Comparison of ENCODE assay signal across 19 cellular contexts in genomic region chr4:139207247-139207646, GRCh38. TPM values are rescaled to one million over a fixed set of nuclear protein-coding genes. Genes with fewer than 3 reads are reported as not detected.
DNase-seq lines count a peak whose midpoint lies in the region; ATAC-seq, FAIRE-seq and TF ChIP-seq lines count a peak whose summit lies in the region.
"Had no signal": no experiment of that assay in that cellular context is flagged by ENCODE, and none has a peak within 500 bp of the region (broad histone marks: within the 10 kb centered on the region; RNA-seq: fewer than 3 reads in every experiment).

No MANE protein-coding gene starts in this region.

- peak; percentile 52 for DNase-seq in KBM-7
- no peak for DNase-seq in K562 (ENCODE audit: extremely low read depth in 1 of 4, low spot score in 3 of 4)
- DNase-seq in gastrocnemius medialis: no peak
- DNase-seq in activated CD4-positive, alpha-beta T cell treated with anti-CD3 and anti-CD28 coated beads, Interleukin-2, amount 50 U/mL, for 4 hours: no peak
- no peak for DNase-seq in activated CD4-positive, alpha-beta T cell treated with anti-CD3 and anti-CD28 coated beads for 1 hour
- no peak for DNase-seq in NCI-H510A treated with DMSO at 0.1 percent for 48 hours (lab: John Stamatoyannopoulos, UW)
- DNase-seq: activated CD4-positive, alpha-beta memory T cell treated with anti-CD3 and anti-CD28 coated beads for 36 hours; activated naive CD8-positive, alpha-beta T cell treated with anti-CD3 and anti-CD28 coated beads, Interleukin-2, amount 10 ng/mL, durations not matched to agents 7 days and 5 days; activated T-cell treated with anti-CD3 and anti-CD28 coated beads, Interleukin-2, amount 50 U/mL, for 48 hours; esophagus squamous epithelium; islet precursor cell; NCI-H2029; NCI-H524; stimulated activated CD4-positive, alpha-beta T cell treated with anti-CD3 and anti-CD28 coated beads, Interleukin-1b, Interleukin-23, amount 100 ng/mL, for 48 hours; SW 1271 had no signal

- H3K36me3 ChIP-seq in K562 (ENCODE audit: control insufficient read depth, insufficient read depth, low read length) (no peaks in the 10 kb centered on the region), gastrocnemius medialis (no peaks in the 10 kb centered on the region)
- H3K36me3 ChIP-seq: esophagus squamous epithelium had no signal

- TF ChIP-seq CTCF in K562 (IDR thresholded peaks at IDR 0.05 in 2 of 3, conservative IDR thresholded peaks at IDR 0.05 in 1 of 3; ENCODE audit: insufficient read depth in 2 of 3, low read depth in 1 of 3, low read length in 3 of 3) (no peak), gastrocnemius medialis (IDR thresholded peaks at IDR 0.05 in 4 of 5, conservative IDR thresholded peaks at IDR 0.05 in 1 of 5) (no peak)

- peak overlapping the region; percentile 86 for H2AFZ ChIP-seq in K562 (ENCODE audit: low read depth, low read length)

- H3K27ac ChIP-seq in K562 (ENCODE audit: extremely low read depth, low read depth, low read length) (peak overlapping the region; percentile 34; the same call in 1 of the 3 replicates), gastrocnemius medialis (peak overlapping the region; percentile 59 to 65 (median 62))

- intact Hi-C loops in K562 (cut with micrococcal nuclease) (no loop called here), gastrocnemius medialis (cut with DNase I; ENCODE audit: low total_unique reads) (no loop called here)

- ATAC-seq in GM18498 (IDR thresholded peaks at IDR 0.05; ENCODE audit: unreplicated experiment): peak; percentile 50
- peak; percentile 34 for ATAC-seq in K562
- ATAC-seq in gastrocnemius medialis: no peak
- no peak for ATAC-seq in GM21717 (IDR thresholded peaks at IDR 0.05; ENCODE audit: unreplicated experiment)
- ATAC-seq: Panc1 had no signal

- POLR2A ChIA-PET in K562 (lab: Yijun Ruan, JAX): interaction anchor here (1.2 kb wide), 1 partner anchor 88 kb away, joined by 3 read pairs; no protein-coding TSS in a partner anchor

- no peaks in the 10 kb centered on the region for H4K20me1 ChIP-seq in K562 (replicated peaks; ENCODE audit: control insufficient read depth, insufficient read depth, low read length)

- BruUV-seq in K562 (replicated peaks; lab: Mats Ljungman, UMichigan): no TSS peak

- TF ChIP-seq POLR2A in K562 (conservative IDR thresholded peaks at IDR 0.05) (no peak), gastrocnemius medialis (IDR thresholded peaks at IDR 0.05) (no peak)

- no peak overlapping the region; the same call in 1 of the 2 replicates for H3K4me2 ChIP-seq in K562 (ENCODE audit: insufficient read depth, low read length)

- H3K27me3 ChIP-seq in K562 (ENCODE audit: control insufficient read depth in 2 of 2, insufficient read depth in 2 of 2, low read length in 2 of 2) (no peaks in the 10 kb centered on the region), gastrocnemius medialis (no peaks in the 10 kb centered on the region)
- H3K27me3 ChIP-seq: esophagus squamous epithelium had no signal

- H3K79me2 ChIP-seq in K562 (ENCODE audit: control insufficient read depth, insufficient read depth, low read length): no peaks in the 10 kb centered on the region

- H3K4me1 ChIP-seq in K562 (replicated peaks in 1 of 2; ENCODE audit: control insufficient read depth in 2 of 2, insufficient read depth in 2 of 2, low read length in 2 of 2) (peaks cover 0 to 5% of the 10 kb centered on the region in 2 experiments; a peak in 2 of 5 replicates), gastrocnemius medialis (no peaks in the 10 kb centered on the region)
- H3K4me1 ChIP-seq: esophagus squamous epithelium had no signal

- CTCF ChIA-PET in K562 (lab: Yijun Ruan, JAX; ENCODE audit: low intra/inter-chr PET ratio): no interaction called here

- TF ChIP-seq RAD21 in K562 (CRISPR knock-in tag; conservative IDR thresholded peaks at IDR 0.05 in 1 of 2, IDR thresholded peaks at IDR 0.05 in 1 of 2): no peak

- WGBS in K562 (ENCODE audit: insufficient coverage, low coverage, missing lambda C conversion rate): 45% methylated on average over 3 of the region's 3 CpGs

- H3K9me3 ChIP-seq in K562 (replicated peaks; ENCODE audit: control insufficient read depth, insufficient read depth, low read depth, low read length) (no peaks in the 10 kb centered on the region), gastrocnemius medialis (no peaks in the 10 kb centered on the region)
- H3K9me3 ChIP-seq: esophagus squamous epithelium had no signal

- no peaks in the 10 kb centered on the region for H3K9me1 ChIP-seq in K562 (ENCODE audit: control insufficient read depth, insufficient read depth, low read length)

- no peak for TF ChIP-seq EP300 in K562 (IDR thresholded peaks at IDR 0.05; ENCODE audit: low read length)

- no peak overlapping the region for H3K9ac ChIP-seq in K562 (ENCODE audit: insufficient read depth in 1 of 2, low read depth in 2 of 2, low read length in 2 of 2)

- H3K4me3 ChIP-seq in K562: no peak overlapping the region
- no peak overlapping the region for H3K4me3 ChIP-seq in gastrocnemius medialis
- H3K4me3 ChIP-seq: esophagus squamous epithelium had no signal

- in situ Hi-C loops in KBM-7 (cut with MboI; ENCODE audit: low pct_unique_long_range_greater_than_20kb, low sequenced_read_pairs): no loop called here
- in situ Hi-C loops in K562 (cut with MboI): no loop called here
- in situ Hi-C loops in gastrocnemius medialis (cut with MboI; ENCODE audit: low sequenced_read_pairs in 4 of 4): no loop called here

- FAIRE-seq in K562 (lab: Jason Lieb, UNC): peak; percentile 44
- FAIRE-seq: bronchial epithelial cell had no signal

TF ChIP-seq in K562, 482 proteins besides CTCF, POLR2A, EP300 and RAD21 (continues in another document):
- TF ChIP-seq CREB1 (IDR thresholded peaks at IDR 0.05) (no peak), CREB1 (CRISPR knock-in tag; IDR thresholded peaks at IDR 0.05) (no peak)

RNA-seq across cellular contexts. Expression of gene ELF2, which starts 30.2 kb away (rescaled TPM):
- total RNA-seq in K562 (2011; cell fraction: chromatin; rRNA removed; ENCODE audit: low replicate concordance): 57.5 and 146 TPM in 2 replicates
- 30.2 and 35.3 TPM in 2 replicates for total RNA-seq in K562 (2011; cell fraction: nucleolus; rRNA removed)
- total RNA-seq in K562 (2011; cell fraction: nucleoplasm; rRNA removed): 66.7 and 117 TPM in 2 replicates
- total RNA-seq in K562 (2014; rRNA removed) (29.7 TPM in 2 replicates), K562 (2014; rRNA removed; fragmentation: Illumina TruSeq; extraction: Trizol) (58.7 and 71.2 TPM in 2 replicates), K562 (2015; rRNA removed; fragmentation: Illumina TruSeq; extraction: Trizol) (47.5 and 51.3 TPM in 2 replicates), K562 (2021) (43.4 and 43.5 TPM in 2 replicates), gastrocnemius medialis (10 to 100 TPM; 22.1 to 41.4 (median 29.7) TPM)
- polyA plus RNA-seq in K562 (2011; rRNA removed) (48.7 and 54.3 TPM in 2 replicates), K562 (2014; fragmentation: Illumina TruSeq; extraction: Trizol) (37.9 and 41.6 TPM in 2 replicates), K562 (2014; fragmentation: Nextera tagmentation; extraction: Ambion mirVana) (10 to 100 TPM in 1 of 2 experiments, 1 to 10 TPM in 1; 9.4 to 18.0 TPM), K562 (2014; rRNA removed) (29.1 and 30.3 TPM in 2 replicates)
- 22.0 and 25.1 TPM in 2 replicates for polyA plus RNA-seq in K562 (2011; cell fraction: cytosol; rRNA removed)
- polyA plus RNA-seq in K562 (2011; cell fraction: nucleus; rRNA removed): 34.1 and 37.9 TPM in 2 replicates
- polyA plus RNA-seq in K562 (2012): 25.8 and 27.5 TPM in 2 replicates
- polyA minus RNA-seq in K562 (2011; rRNA and poly(A)+ RNA removed): 80.9 and 88.5 TPM in 2 replicates
- 32.9 and 33.7 TPM in 2 replicates for polyA minus RNA-seq in K562 (2011; cell fraction: cytosol; rRNA and poly(A)+ RNA removed)
- 28.0 and 46.7 TPM in 2 replicates for polyA minus RNA-seq in K562 (2011; cell fraction: nucleus; rRNA and poly(A)+ RNA removed)

Comparison
In these comparisons a context has a peak if more than half of its experiments do, and no peak if none do; other contexts are left out.
1. ATAC-seq: peak in GM18498 (single experiment) and K562 (single experiment); none in gastrocnemius medialis (0 of 2) and GM21717 (single experiment).